10 cellular contexts compared by ENCODE assay signal in genomic region chr10:122463466-122464157, GRCh38. TPM values are rescaled to one million over a fixed set of nuclear protein-coding genes. Genes with fewer than 3 reads are reported as not detected.
DNase-seq lines count a peak whose midpoint lies in the region; ATAC-seq and TF ChIP-seq lines count a peak whose summit lies in the region.
"Had no signal": no experiment of that assay in that cellular context is flagged by ENCODE, and none has a peak within 500 bp of the region (broad histone marks: within the 10 kb centered on the region; RNA-seq: fewer than 3 reads in every experiment).

No MANE protein-coding gene starts in this region.

- peak overlapping the region; percentile 65 for H3K27ac ChIP-seq in mammary epithelial cell (ENCODE audit: insufficient read depth, low read depth, low read length)
- peak overlapping the region; percentile 79 for H3K27ac ChIP-seq in layer of hippocampus (ENCODE audit: low read depth, low read length)
- peak overlapping the region in 10 of 21 experiments; percentile 64 to 91 (median 84) for H3K27ac ChIP-seq in skin epidermis

- CTCF ChIA-PET in mammary epithelial cell (lab: Charles Lee; ENCODE audit: low non-redundant PET): interaction anchor here (0.6 kb wide), 1 partner anchor 182 kb away, joined by 4 read pairs; no protein-coding TSS in a partner anchor

- peaks cover 15% of the 10 kb centered on the region for H3K36me3 ChIP-seq in mammary epithelial cell (ENCODE audit: insufficient read depth, low read length)

- no peaks in the 10 kb centered on the region for H4K20me1 ChIP-seq in mammary epithelial cell (ENCODE audit: insufficient read depth, low read length)

- ATAC-seq in sciatic nerve (no peak), HG02981 (IDR thresholded peaks at IDR 0.05; ENCODE audit: unreplicated experiment) (no peak)

- H3K4me3 Mint-ChIP-seq in HFFc6: peak overlapping the region; percentile 95

- H3K9me3 Mint-ChIP-seq in HFFc6: no peaks in the 10 kb centered on the region

- H3K27me3 ChIP-seq in mammary epithelial cell (ENCODE audit: insufficient read depth, low read length) (no peaks in the 10 kb centered on the region), layer of hippocampus (ENCODE audit: control insufficient read depth, insufficient read depth, low read length) (no peaks in the 10 kb centered on the region)

- DNase-seq in HFFc6 (no peak), mammary epithelial cell (no peak), NCI-H146 (lab: John Stamatoyannopoulos, UW) (no peak), sciatic nerve (ENCODE audit: low spot score) (no peak)
- no peak for DNase-seq in stimulated activated CD4-positive, alpha-beta T cell treated with anti-CD3 and anti-CD28 coated beads, Interleukin-2, amount 100 ng/mL, for 48 hours
- DNase-seq: activated CD4-positive, alpha-beta T cell treated with anti-CD3 and anti-CD28 coated beads, Interleukin-2, amount 50 U/mL, for 1 hour; NCI-H2029 had no signal

- no peak overlapping the region for H2AFZ ChIP-seq in mammary epithelial cell (ENCODE audit: low read depth, low read length)

- in situ Hi-C loops in mammary epithelial cell (cut with MboI; ENCODE audit: low sequenced_read_pairs in 2 of 2): loop anchor here in 1 of 2 donors (10.0 kb wide), 1 partner anchor 101 kb away; the partner anchor contains the start of gene DMBT1

- H3K36me3 Mint-ChIP-seq in HFFc6 (ENCODE audit: low read depth): peaks cover 7% of the 10 kb centered on the region; the same call in 1 of the 2 replicates

- no peak for TF ChIP-seq CTCF in HFFc6 (IDR thresholded peaks at IDR 0.05)
- TF ChIP-seq CTCF in mammary epithelial cell (conservative IDR thresholded peaks at IDR 0.05 in 1 of 2, IDR thresholded peaks at IDR 0.05 in 1 of 2; ENCODE audit: extremely low read depth in 1 of 2, insufficient read depth in 1 of 2, low read depth in 1 of 2, low read length in 2 of 2): no peak

- H3K4me3 ChIP-seq in mammary epithelial cell (replicated peaks in 1 of 3; ENCODE audit: insufficient read depth in 1 of 3, low read depth in 2 of 3, low read length in 3 of 3): peak overlapping the region; percentile 71 to 99 (median 96)
- H3K4me3 ChIP-seq in skin epidermis: peak overlapping the region; percentile 63 to 72 (median 66)

- H3K4me2 ChIP-seq in mammary epithelial cell (ENCODE audit: insufficient read depth, low read depth, low read length): peak overlapping the region; percentile 86

- dilution Hi-C loops in mammary epithelial cell (cut with HindIII; ENCODE audit: low sequenced_read_pairs): no loop called here

- intact Hi-C loops in mammary epithelial cell (cut with micrococcal nuclease): loop anchor here (5.0 kb wide), 1 partner anchor 84 kb away; no protein-coding TSS in a partner anchor
- intact Hi-C loops in sciatic nerve (cut with DNase I): no loop called here

- H3K27ac Mint-ChIP-seq in HFFc6: no peak overlapping the region

- H3K9ac ChIP-seq in mammary epithelial cell (ENCODE audit: insufficient read depth, low read length): peak overlapping the region; percentile 81

- no peaks in the 10 kb centered on the region for H3K9me3 ChIP-seq in mammary epithelial cell (replicated peaks; ENCODE audit: insufficient read depth, low read length)

- peaks cover 27% of the 10 kb centered on the region for H3K27me3 Mint-ChIP-seq in HFFc6 (ENCODE audit: insufficient read depth)

- H3K4me1 Mint-ChIP-seq in HFFc6 (ENCODE audit: low read depth): peaks cover 32% of the 10 kb centered on the region

- H3K79me2 ChIP-seq in mammary epithelial cell (ENCODE audit: insufficient read depth, low read length): peaks cover 71% of the 10 kb centered on the region

- 71% methylated on average over 10 of the region's 12 CpGs for WGBS in mammary epithelial cell (ENCODE audit: low coverage, missing lambda C conversion rate)

- no TSS peak for BruUV-seq in mammary epithelial cell (replicated peaks; lab: Mats Ljungman, UMichigan)

- peaks cover 45% of the 10 kb centered on the region for H3K4me1 ChIP-seq in mammary epithelial cell (ENCODE audit: insufficient read depth, low read length)

RNA-seq across cellular contexts. Expression of gene HTRA1, which starts 2.3 kb away (rescaled TPM):
- total RNA-seq in HFFc6 (2021; fragmentation: NEBNext Ultra II Directional; extraction: Animal tissue kit (Norgen Biotek cat#: 25700)): 10 to 100 TPM; 55.0 to 67.2 (median 61.9) TPM
- total RNA-seq in mammary epithelial cell (100 to 1,000 TPM; 179 to 311 TPM), sciatic nerve (123 TPM)
- polyA plus RNA-seq in mammary epithelial cell: 615 TPM
- polyA minus RNA-seq in mammary epithelial cell: 271 TPM

RNA-seq across cellular contexts. Expression of gene ARMS2, which starts 9.2 kb away (rescaled TPM):
- total RNA-seq in HFFc6 (2021; fragmentation: NEBNext Ultra II Directional; extraction: Animal tissue kit (Norgen Biotek cat#: 25700)): not detected
- under 1 TPM in 1 of 2 donors, not detected in 1; 0.17 TPM for total RNA-seq in mammary epithelial cell
- not detected for polyA plus RNA-seq in mammary epithelial cell
- polyA minus RNA-seq in mammary epithelial cell: not detected
- not detected for total RNA-seq in sciatic nerve
